29 cellular contexts compared by ENCODE assay signal in genomic region chr6:56435754-56436153, GRCh38.
"Had no signal": no experiment of that assay in that cellular context is flagged by ENCODE, and none has a peak within 500 bp of the region (broad histone marks: within the 10 kb centered on the region; RNA-seq: fewer than 3 reads in every experiment).

No MANE protein-coding gene starts in this region.

- H3K9me3 ChIP-seq: adrenal gland, SK-N-SH had no signal

- H3K9me3 Mint-ChIP-seq: activated CD4-positive, alpha-beta T cell treated with anti-CD3 and anti-CD28 coated beads, Interleukin-2, amount 10 ng/mL, durations not matched to agents 7 days and 5 days had no signal

- ATAC-seq: activated T-helper 17 cell treated with anti-CD3 and anti-CD28 coated beads, Interleukin-2, amount 50 U/mL, for 72 hours; Panc1 had no signal

- H3K27me3 Mint-ChIP-seq: activated naive CD8-positive, alpha-beta T cell treated with anti-CD3 and anti-CD28 coated beads, Interleukin-2, amount 10 ng/mL, durations not matched to agents 7 days and 5 days had no signal

- H3K36me3 Mint-ChIP-seq: activated CD4-positive, alpha-beta memory T cell treated with anti-CD3 and anti-CD28 coated beads for 36 hours; activated naive CD8-positive, alpha-beta T cell treated with anti-CD3 and anti-CD28 coated beads, Interleukin-2, amount 10 ng/mL, durations not matched to agents 7 days and 5 days had no signal

- H3K27ac ChIP-seq: adrenal gland, SJCRH30, VCaP had no signal

- H3K4me3 ChIP-seq: adrenal gland, SJCRH30 had no signal

- H3K27ac Mint-ChIP-seq: activated CD4-positive, alpha-beta memory T cell treated with anti-CD3 and anti-CD28 coated beads for 36 hours; activated CD4-positive, alpha-beta T cell treated with anti-CD3 and anti-CD28 coated beads, Interleukin-2, amount 10 ng/mL, durations not matched to agents 7 days and 5 days; activated naive CD8-positive, alpha-beta T cell treated with anti-CD3 and anti-CD28 coated beads, Interleukin-2, amount 10 ng/mL, durations not matched to agents 7 days and 5 days; activated T-helper 17 cell treated with anti-CD3 and anti-CD28 coated beads, Interleukin-2, amount 50 U/mL, for 72 hours had no signal

- H3K4me1 ChIP-seq: adrenal gland, SJCRH30 had no signal

- H3K36me3 ChIP-seq: adrenal gland, SJCRH30 had no signal

- H3K4me2 ChIP-seq: SK-N-SH had no signal

- H3K9ac ChIP-seq: SK-N-SH had no signal

- H3K4me3 Mint-ChIP-seq: activated CD4-positive, alpha-beta memory T cell treated with anti-CD3 and anti-CD28 coated beads for 36 hours; activated CD4-positive, alpha-beta T cell treated with anti-CD3 and anti-CD28 coated beads, Interleukin-2, amount 10 ng/mL, durations not matched to agents 7 days and 5 days; activated naive CD8-positive, alpha-beta T cell treated with anti-CD3 and anti-CD28 coated beads, Interleukin-2, amount 10 ng/mL, durations not matched to agents 7 days and 5 days; activated T-helper 17 cell treated with anti-CD3 and anti-CD28 coated beads, Interleukin-2, amount 50 U/mL, for 72 hours had no signal

- DNase-seq: activated CD4-positive, alpha-beta memory T cell treated with anti-CD3 and anti-CD28 coated beads for 36 hours; activated CD4-positive, alpha-beta T cell treated with anti-CD3 and anti-CD28 coated beads, Interleukin-2, amount 10 ng/mL, durations not matched to agents 7 days and 5 days; activated CD4-positive, CD25-positive, alpha-beta regulatory T cell; activated CD8-positive, alpha-beta memory T cell treated with anti-CD3 and anti-CD28 coated beads for 24 hours; activated gamma-delta T cell treated with Interleukin-2 at 50 U/mL for 16 hours; activated naive CD4-positive, alpha-beta T cell treated with anti-CD3 and anti-CD28 coated beads, Interleukin-2, amount 50 U/mL, for 16 hours; activated naive CD8-positive, alpha-beta T cell treated with anti-CD3 and anti-CD28 coated beads, Interleukin-2, amount 10 ng/mL, durations not matched to agents 7 days and 5 days; activated T-cell treated with anti-CD3 and anti-CD28 coated beads, Interleukin-2, amount 50 U/mL, for 48 hours; adrenal gland; anterior cingulate cortex; caudate nucleus; Karpas-422; MM.1S; NCI-H1105; NCI-H1436; NCI-H1694 treated with DMSO at 0.1 percent for 48 hours; NCI-H2081; NCI-H510A treated with DMSO at 0.1 percent for 48 hours; NCI-H69; NK-92 treated with Interleukin-12 subunit alpha and Interleukin-12 subunit beta, amount 100 ng/mL, for 24 hours; OCI-M1; Right ventricle myocardium superior; RPMI8226; SJCRH30; SK-N-SH; T-helper 1 cell had no signal

- H3K27me3 ChIP-seq: adrenal gland, SJCRH30 had no signal

- H3K4me1 Mint-ChIP-seq: activated CD4-positive, alpha-beta T cell treated with anti-CD3 and anti-CD28 coated beads, Interleukin-2, amount 10 ng/mL, durations not matched to agents 7 days and 5 days; activated naive CD8-positive, alpha-beta T cell treated with anti-CD3 and anti-CD28 coated beads, Interleukin-2, amount 10 ng/mL, durations not matched to agents 7 days and 5 days; activated T-helper 17 cell treated with anti-CD3 and anti-CD28 coated beads, Interleukin-2, amount 50 U/mL, for 72 hours had no signal
